In the genomic region with DNA sequence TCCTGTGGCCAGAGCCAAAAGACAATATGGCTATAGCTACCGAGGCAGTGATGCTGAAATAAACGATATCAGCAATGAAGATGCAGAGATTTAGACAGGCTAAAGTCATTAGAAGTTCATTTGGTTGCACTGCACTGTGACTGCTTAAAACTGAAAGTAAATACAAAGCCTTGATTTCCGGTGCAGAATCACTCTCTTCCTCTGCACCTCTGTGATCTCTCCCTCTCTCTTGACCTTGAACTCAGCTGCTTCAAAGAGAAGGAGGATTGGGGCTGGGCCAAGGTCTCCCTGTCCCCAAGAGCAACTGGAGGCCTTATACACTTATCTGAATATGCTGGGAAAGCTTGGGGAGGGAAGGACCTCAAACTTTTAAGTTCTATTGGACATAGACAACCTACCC, we compare ENCODE assay signal across 12 cellular contexts. TPM values are rescaled to one million over a fixed set of nuclear protein-coding genes. Genes with fewer than 3 reads are reported as not detected.
A peak's percentile ranks its signal among the peaks of the same experiment; 100 is the strongest.
DNase-seq lines count a peak whose midpoint lies in the region; ATAC-seq and TF ChIP-seq lines count a peak whose summit lies in the region.
"Had no signal": no experiment of that assay in that cellular context is flagged by ENCODE, and none has a peak within 500 bp of the region (broad histone marks: within the 10 kb centered on the region; RNA-seq: fewer than 3 reads in every experiment).

No MANE protein-coding gene starts in this region.

- ATAC-seq in activated CD8-positive, alpha-beta memory T cell treated with anti-CD3 and anti-CD28 coated beads, Interleukin-2, amount 10 ng/mL, durations not matched to agents 7 days and 5 days: peak; percentile 79
- ATAC-seq in HG02852 (IDR thresholded peaks at IDR 0.05; ENCODE audit: unreplicated experiment) (peak; percentile 83), GM21515 (IDR thresholded peaks at IDR 0.05; ENCODE audit: unreplicated experiment) (no peak), left cardiac atrium (no peak)
- peak; percentile 77 for ATAC-seq in stimulated activated effector memory CD8-positive, alpha-beta T cell treated with anti-CD3 and anti-CD28 coated beads, Interleukin-12 subunit alpha, Interleukin-12 subunit beta, amount 100 ng/mL, for 72 hours

- no peak for DNase-seq in activated CD8-positive, alpha-beta memory T cell treated with anti-CD3 and anti-CD28 coated beads, Interleukin-2, amount 10 ng/mL, durations not matched to agents 7 days and 5 days
- no peak for DNase-seq in activated CD8-positive, alpha-beta memory T cell treated with anti-CD3 and anti-CD28 coated beads, Interleukin-2, amount 50 U/mL, for 48 hours
- no peak for DNase-seq in stimulated activated effector memory CD8-positive, alpha-beta T cell treated with anti-CD3 and anti-CD28 coated beads, Interleukin-12 subunit alpha, Interleukin-12 subunit beta, amount 100 ng/mL, for 72 hours (ENCODE audit: low spot score in 2 of 2)
- DNase-seq in NCI-H2171 treated with DMSO at 0.1 percent for 48 hours (lab: John Stamatoyannopoulos, UW): no peak
- DNase-seq in left cardiac atrium: no peak
- DNase-seq: effector memory CD4-positive, alpha-beta T cell; NCI-H1436; SHP77 had no signal

- intact Hi-C loops in left cardiac atrium (cut with DNase I): no loop called here

- H3K27me3 Mint-ChIP-seq in activated CD8-positive, alpha-beta memory T cell treated with anti-CD3 and anti-CD28 coated beads, Interleukin-2, amount 10 ng/mL, durations not matched to agents 7 days and 5 days: peaks cover 10% of the 10 kb centered on the region

- peaks cover 2% of the 10 kb centered on the region for H3K36me3 Mint-ChIP-seq in activated CD8-positive, alpha-beta memory T cell treated with anti-CD3 and anti-CD28 coated beads, Interleukin-2, amount 10 ng/mL, durations not matched to agents 7 days and 5 days
- no peaks in the 10 kb centered on the region for H3K36me3 Mint-ChIP-seq in stimulated activated effector memory CD8-positive, alpha-beta T cell treated with anti-CD3 and anti-CD28 coated beads, Interleukin-12 subunit alpha, Interleukin-12 subunit beta, amount 100 ng/mL, for 72 hours

- CTCF ChIA-PET in activated CD8-positive, alpha-beta memory T cell treated with anti-CD3 and anti-CD28 coated beads, Interleukin-2, amount 10 ng/mL, durations not matched to agents 7 days and 5 days (lab: Charles Lee): no interaction called here

- TF ChIP-seq CTCF in WI38 (IDR thresholded peaks at IDR 0.05; ENCODE audit: low read depth, low read length): no peak

- peaks cover 11% of the 10 kb centered on the region for H3K4me1 Mint-ChIP-seq in activated CD8-positive, alpha-beta memory T cell treated with anti-CD3 and anti-CD28 coated beads, Interleukin-2, amount 10 ng/mL, durations not matched to agents 7 days and 5 days
- peaks cover 22% of the 10 kb centered on the region for H3K4me1 Mint-ChIP-seq in stimulated activated effector memory CD8-positive, alpha-beta T cell treated with anti-CD3 and anti-CD28 coated beads, Interleukin-12 subunit alpha, Interleukin-12 subunit beta, amount 100 ng/mL, for 72 hours

- H3K9me3 Mint-ChIP-seq in activated CD8-positive, alpha-beta memory T cell treated with anti-CD3 and anti-CD28 coated beads, Interleukin-2, amount 10 ng/mL, durations not matched to agents 7 days and 5 days (ENCODE audit: low read depth): peaks cover 9% of the 10 kb centered on the region
- H3K9me3 Mint-ChIP-seq in stimulated activated effector memory CD8-positive, alpha-beta T cell treated with anti-CD3 and anti-CD28 coated beads, Interleukin-12 subunit alpha, Interleukin-12 subunit beta, amount 100 ng/mL, for 72 hours: no peaks in the 10 kb centered on the region

- H3K4me3 Mint-ChIP-seq in activated CD8-positive, alpha-beta memory T cell treated with anti-CD3 and anti-CD28 coated beads, Interleukin-2, amount 10 ng/mL, durations not matched to agents 7 days and 5 days: no peak overlapping the region
- peak overlapping the region; percentile 27 for H3K4me3 Mint-ChIP-seq in stimulated activated effector memory CD8-positive, alpha-beta T cell treated with anti-CD3 and anti-CD28 coated beads, Interleukin-12 subunit alpha, Interleukin-12 subunit beta, amount 100 ng/mL, for 72 hours

- peak overlapping the region; percentile 53 for H3K27ac Mint-ChIP-seq in activated CD8-positive, alpha-beta memory T cell treated with anti-CD3 and anti-CD28 coated beads, Interleukin-2, amount 10 ng/mL, durations not matched to agents 7 days and 5 days
- H3K27ac Mint-ChIP-seq in stimulated activated effector memory CD8-positive, alpha-beta T cell treated with anti-CD3 and anti-CD28 coated beads, Interleukin-12 subunit alpha, Interleukin-12 subunit beta, amount 100 ng/mL, for 72 hours: peak overlapping the region; percentile 83

- H3K4me3 ChIP-seq in WI38 (ENCODE audit: low read depth, low read length): 0 out of 2 replicates have a peak overlapping the region, but pooled peaks have one; percentile 16

RNA-seq across cellular contexts. Expression of a gene that starts 34.6 kb away (rescaled TPM):
- total RNA-seq in activated CD8-positive, alpha-beta memory T cell treated with anti-CD3 and anti-CD28 coated beads, Interleukin-2, amount 10 ng/mL, durations not matched to agents 7 days and 5 days: not detected
- not detected for total RNA-seq in left cardiac atrium
- total RNA-seq: osteocyte had no signal

Comparison
In these comparisons a context has a peak if more than half of its experiments do, and no peak if none do; other contexts are left out.
1. ATAC-seq: peak in activated CD8-positive, alpha-beta memory T cell treated with anti-CD3 and anti-CD28 coated beads, Interleukin-2, amount 10 ng/mL, durations not matched to agents 7 days and 5 days (single experiment), HG02852 (single experiment) and stimulated activated effector memory CD8-positive, alpha-beta T cell treated with anti-CD3 and anti-CD28 coated beads, Interleukin-12 subunit alpha, Interleukin-12 subunit beta, amount 100 ng/mL, for 72 hours (single experiment); none in GM21515 (single experiment) and left cardiac atrium (0 of 2).